In genomic region chr17:51091635-51092034, GRCh38 we compare ENCODE assay signal across 28 cellular contexts. TPM values are rescaled to one million over a fixed set of nuclear protein-coding genes. Genes with fewer than 3 reads are reported as not detected.
A peak's percentile ranks its signal among the peaks of the same experiment; 100 is the strongest.
DNase-seq lines count a peak whose midpoint lies in the region; ATAC-seq and TF ChIP-seq lines count a peak whose summit lies in the region.
"Had no signal": no experiment of that assay in that cellular context is flagged by ENCODE, and none has a peak within 500 bp of the region (broad histone marks: within the 10 kb centered on the region; RNA-seq: fewer than 3 reads in every experiment).

No MANE protein-coding gene starts in this region.

- POLR2A ChIA-PET in HEK293T (lab: Yijun Ruan, JAX), result no interaction called here

- H3K36me3 Mint-ChIP-seq in glutamatergic neuron (ENCODE audit: unreplicated experiment), result no peaks in the 10 kb centered on the region
- H3K36me3 Mint-ChIP-seq: activated naive CD8-positive, alpha-beta T cell treated with anti-CD3 and anti-CD28 coated beads for 36 hours had no signal

- no peaks in the 10 kb centered on the region for H3K27me3 ChIP-seq in gastrocnemius medialis
- H3K27me3 ChIP-seq: ascending aorta, left lung, right atrium auricular region, upper lobe of left lung had no signal

- in situ Hi-C loops in gastrocnemius medialis (cut with MboI; ENCODE audit: low sequenced_read_pairs in 4 of 4), result no loop called here

- H3K36me3 ChIP-seq in gastrocnemius medialis, result no peaks in the 10 kb centered on the region
- H3K36me3 ChIP-seq: ascending aorta, left lung, right atrium auricular region had no signal

- ATAC-seq in gastrocnemius medialis, result peak; percentile 72 to 90
- no peak for ATAC-seq in GM18861 (IDR thresholded peaks at IDR 0.05; ENCODE audit: unreplicated experiment)
- ATAC-seq: activated CD8-positive, alpha-beta T cell treated with anti-CD3 and anti-CD28 coated beads for 36 hours; HepG2; left lung had no signal

- no peaks in the 10 kb centered on the region for H3K9me3 ChIP-seq in gastrocnemius medialis
- H3K9me3 ChIP-seq: ascending aorta, left lung, right atrium auricular region, upper lobe of left lung had no signal

- H3K4me1 ChIP-seq in gastrocnemius medialis, result peaks cover 34 to 50% of the 10 kb centered on the region in 2 donors

- intact Hi-C loops in gastrocnemius medialis (cut with DNase I; ENCODE audit: low total_unique reads), result loop anchor here (5.0 kb wide), 1 partner anchor 74 kb away; no protein-coding TSS in a partner anchor

- DNase-seq in HEK293T (ENCODE audit: extremely low spot score) (no peak), NCI-H82 (lab: John Stamatoyannopoulos, UW) (peak; percentile 19), glutamatergic neuron (no peak), gastrocnemius medialis (no peak), GM20000 (ENCODE audit: low spot score) (no peak), DMS79 (lab: John Stamatoyannopoulos, UW) (no peak)
- DNase-seq: activated CD4-positive, alpha-beta T cell treated with anti-CD3 and anti-CD28 coated beads for 1 hour; activated CD8-positive, alpha-beta T cell treated with anti-CD3 and anti-CD28 coated beads for 36 hours; activated naive CD8-positive, alpha-beta T cell treated with anti-CD3 and anti-CD28 coated beads for 36 hours; activated T-cell treated with anti-CD3 and anti-CD28 coated beads for 4 hours; C1 segment of cervical spinal cord; caudate nucleus; DND-41; GM23248; Kasumi-1; left lung; mesenchymal stem cell; MV-4-11; NCI-H2227 treated with DMSO at 0.1 percent for 48 hours; occipital lobe; stimulated activated CD4-positive, alpha-beta T cell treated with anti-CD3 and anti-CD28 coated beads, Interleukin-2, amount 100 ng/mL, for 48 hours; T-helper 2 cell; upper lobe of left lung had no signal

- H3K4me1 Mint-ChIP-seq in glutamatergic neuron (ENCODE audit: low read depth, unreplicated experiment), result peaks cover 10% of the 10 kb centered on the region

- peak overlapping the region in 1 of 4 donors; percentile 9 for H3K4me3 ChIP-seq in gastrocnemius medialis
- H3K4me3 ChIP-seq: ascending aorta, GM23248, left lung, right atrium auricular region, upper lobe of left lung had no signal

- H3K4me3 Mint-ChIP-seq in glutamatergic neuron (ENCODE audit: unreplicated experiment), result peak overlapping the region; percentile 65
- H3K4me3 Mint-ChIP-seq: activated CD8-positive, alpha-beta T cell treated with anti-CD3 and anti-CD28 coated beads for 36 hours; activated naive CD8-positive, alpha-beta T cell treated with anti-CD3 and anti-CD28 coated beads for 36 hours; dendritic cell treated with granulocyte-macrophage colony-stimulating factor and Interleukin-4, amounts not matched to agents 40 ng/mL and 50 ng/mL, for 4 days had no signal

- no peaks in the 10 kb centered on the region for H3K9me3 Mint-ChIP-seq in glutamatergic neuron (ENCODE audit: unreplicated experiment)
- H3K9me3 Mint-ChIP-seq: activated CD8-positive, alpha-beta T cell treated with anti-CD3 and anti-CD28 coated beads for 36 hours; activated naive CD8-positive, alpha-beta T cell treated with anti-CD3 and anti-CD28 coated beads for 36 hours; dendritic cell treated with granulocyte-macrophage colony-stimulating factor and Interleukin-4, amounts not matched to agents 40 ng/mL and 50 ng/mL, for 4 days had no signal

- peak overlapping the region; percentile 51 to 68 (median 60) for H3K27ac ChIP-seq in gastrocnemius medialis
- H3K27ac ChIP-seq: ascending aorta, GM23248, left lung, right atrium auricular region had no signal

- H3K27me3 Mint-ChIP-seq in glutamatergic neuron (ENCODE audit: unreplicated experiment), result peaks cover 3% of the 10 kb centered on the region
- H3K27me3 Mint-ChIP-seq: activated CD8-positive, alpha-beta T cell treated with anti-CD3 and anti-CD28 coated beads for 36 hours; activated naive CD8-positive, alpha-beta T cell treated with anti-CD3 and anti-CD28 coated beads for 36 hours; dendritic cell treated with granulocyte-macrophage colony-stimulating factor and Interleukin-4, amounts not matched to agents 40 ng/mL and 50 ng/mL, for 4 days had no signal

- TF ChIP-seq POLR2A in gastrocnemius medialis (IDR thresholded peaks at IDR 0.05), result no peak

- peak overlapping the region; percentile 76 for H3K27ac Mint-ChIP-seq in glutamatergic neuron (ENCODE audit: unreplicated experiment)
- H3K27ac Mint-ChIP-seq: activated CD8-positive, alpha-beta T cell treated with anti-CD3 and anti-CD28 coated beads for 36 hours; activated naive CD8-positive, alpha-beta T cell treated with anti-CD3 and anti-CD28 coated beads for 36 hours; dendritic cell treated with granulocyte-macrophage colony-stimulating factor and Interleukin-4, amounts not matched to agents 40 ng/mL and 50 ng/mL, for 4 days had no signal

- TF ChIP-seq CTCF in glutamatergic neuron (IDR thresholded peaks at IDR 0.05; ENCODE audit: partially characterized antibody, unreplicated experiment) (no peak), gastrocnemius medialis (IDR thresholded peaks at IDR 0.05 in 4 of 5, conservative IDR thresholded peaks at IDR 0.05 in 1 of 5) (no peak), GM20000 (IDR thresholded peaks at IDR 0.05; ENCODE audit: extremely low read depth, missing control alignments) (no peak)

- CTCF ChIA-PET in HEK293T (lab: Yijun Ruan, JAX), result interaction anchor here (0.6 kb wide), 1 partner anchor 619 kb away, joined by 3 read pairs; no protein-coding TSS in a partner anchor

TF ChIP-seq in HEK293T, 16 proteins besides CTCF, POLR2A, EP300 and RAD21:
- TF ChIP-seq SP1 (IDR thresholded peaks at IDR 0.05) (no peak), HDGF (IDR thresholded peaks at IDR 0.05; ENCODE audit: borderline replicate concordance) (no peak), LEF1 (IDR thresholded peaks at IDR 0.05; ENCODE audit: borderline replicate concordance) (no peak), TARDBP (IDR thresholded peaks at IDR 0.05) (no peak), ZNF384 (IDR thresholded peaks at IDR 0.05) (peak; percentile 75), PKNOX1 (IDR thresholded peaks at IDR 0.05) (no peak), NFRKB (IDR thresholded peaks at IDR 0.05) (no peak)

RNA-seq across cellular contexts. Expression of gene SPAG9, which starts 29.0 kb away (rescaled TPM):
- total RNA-seq in glutamatergic neuron (ENCODE audit: unreplicated experiment) (327 TPM), gastrocnemius medialis (100 to 1,000 TPM; 139 to 171 (median 143) TPM)
